16 cellular contexts compared by ENCODE assay signal in genomic region chr9:78866228-78867132, GRCh38.
DNase-seq lines count a peak whose midpoint lies in the region; FAIRE-seq and TF ChIP-seq lines count a peak whose summit lies in the region.
"Had no signal": no experiment of that assay in that cellular context is flagged by ENCODE, and none has a peak within 500 bp of the region (broad histone marks: within the 10 kb centered on the region; RNA-seq: fewer than 3 reads in every experiment).

No MANE protein-coding gene starts in this region.

- FAIRE-seq in bronchial epithelial cell (lab: Jason Lieb, UNC), result no peak
- FAIRE-seq: frontal cortex, GM12878 had no signal

- H3K27me3 Mint-ChIP-seq in mesothelial cell of epicardium (ENCODE audit: low read depth) (peaks cover 2% of the 10 kb centered on the region), immature natural killer cell (ENCODE audit: low read depth in 3 of 3) (no peaks in the 10 kb centered on the region)
- H3K27me3 Mint-ChIP-seq: CD8-positive, alpha-beta memory T cell had no signal

- TF ChIP-seq CTCF in BJ (IDR thresholded peaks at IDR 0.05; ENCODE audit: insufficient read depth, low read depth, low read length) (no peak), bronchial epithelial cell (IDR thresholded peaks at IDR 0.05; ENCODE audit: insufficient read depth, low read length, severe bottlenecking) (no peak), mesothelial cell of epicardium (IDR thresholded peaks at IDR 0.05; ENCODE audit: unreplicated experiment) (no peak)

- H3K9me3 Mint-ChIP-seq in mesothelial cell of epicardium (no peaks in the 10 kb centered on the region), immature natural killer cell (peaks cover 0 to 8% (median 1%) of the 10 kb centered on the region in 6 donors)
- H3K9me3 Mint-ChIP-seq: T-helper 1 cell treated with Interleukin-12 subunit alpha and Interleukin-12 subunit beta and Interleukin-4 antibody, amounts not matched to agents 30 μg/mL and 1 μg/mL, for 36 hours had no signal

- H3K27me3 ChIP-seq in BJ (ENCODE audit: control insufficient read depth, insufficient read depth, low read length), result no peaks in the 10 kb centered on the region
- H3K27me3 ChIP-seq in bronchial epithelial cell (ENCODE audit: control insufficient read depth, insufficient read depth, low read length), result no peaks in the 10 kb centered on the region
- H3K27me3 ChIP-seq: uterus had no signal

- TF ChIP-seq RAD21 in Ishikawa (IDR thresholded peaks at IDR 0.05; ENCODE audit: low read depth), result no peak

- H3K4me3 Mint-ChIP-seq in mesothelial cell of epicardium (no peak overlapping the region), immature natural killer cell (no peak overlapping the region)
- H3K4me3 Mint-ChIP-seq: CD8-positive, alpha-beta memory T cell; T-helper 1 cell treated with Interleukin-12 subunit alpha and Interleukin-12 subunit beta and Interleukin-4 antibody, amounts not matched to agents 30 μg/mL and 1 μg/mL, for 36 hours had no signal

- H3K36me3 Mint-ChIP-seq in mesothelial cell of epicardium (no peaks in the 10 kb centered on the region), immature natural killer cell (no peaks in the 10 kb centered on the region)
- H3K36me3 Mint-ChIP-seq: CD8-positive, alpha-beta memory T cell had no signal

- no peaks in the 10 kb centered on the region for H3K36me3 ChIP-seq in BJ (ENCODE audit: control insufficient read depth, insufficient read depth, low read length)
- no peaks in the 10 kb centered on the region for H3K36me3 ChIP-seq in bronchial epithelial cell (ENCODE audit: control insufficient read depth, insufficient read depth, low read length)
- H3K36me3 ChIP-seq: lower lobe of right lung, uterus had no signal

- POLR2A ChIA-PET in BJ (lab: Charles Lee), result interaction anchor here (1.0 kb wide), 1 partner anchor 119 kb away, joined by 4 read pairs; no protein-coding TSS in a partner anchor

- peak; percentile 28; the same call in 1 of the 2 replicates for TF ChIP-seq EP300 in Ishikawa (IDR thresholded peaks at IDR 0.05; ENCODE audit: borderline replicate concordance)

- DNase-seq in BJ (ENCODE audit: low read depth), result peak; percentile 88
- peak; percentile 92 for DNase-seq in bronchial epithelial cell (ENCODE audit: low read depth)
- no peak for DNase-seq in mesothelial cell of epicardium (ENCODE audit: low spot score in 2 of 2, unreplicated experiment in 2 of 2)
- no peak for DNase-seq in NCI-H1092 treated with DMSO at 0.1 percent for 48 hours (lab: John Stamatoyannopoulos, UW)
- DNase-seq in immature natural killer cell, result no peak
- no peak for DNase-seq in activated CD4-positive, alpha-beta T cell treated with anti-CD3 and anti-CD28 coated beads for 1 hour
- DNase-seq in DMS 273 treated with DMSO at 0.1 percent for 48 hours (lab: John Stamatoyannopoulos, UW), result no peak
- DNase-seq: CD8-positive, alpha-beta memory T cell; lower lobe of right lung; NCI-H524 treated with DMSO at 0.1 percent for 48 hours; right cardiac atrium; uterus had no signal

- H3K4me3 ChIP-seq in BJ (ENCODE audit: low read depth, low read length) (no peak overlapping the region), bronchial epithelial cell (ENCODE audit: low read depth, low read length) (no peak overlapping the region)
- H3K4me3 ChIP-seq: GM12878, lower lobe of right lung, uterus had no signal

- H3K27ac Mint-ChIP-seq in mesothelial cell of epicardium, result peak overlapping the region; percentile 71
- H3K27ac Mint-ChIP-seq in immature natural killer cell, result no peak overlapping the region
- H3K27ac Mint-ChIP-seq: CD8-positive, alpha-beta memory T cell; T-helper 1 cell treated with Interleukin-12 subunit alpha and Interleukin-12 subunit beta and Interleukin-4 antibody, amounts not matched to agents 30 μg/mL and 1 μg/mL, for 36 hours had no signal

- H3K4me1 Mint-ChIP-seq in mesothelial cell of epicardium, result peaks cover 22% of the 10 kb centered on the region
- no peaks in the 10 kb centered on the region for H3K4me1 Mint-ChIP-seq in immature natural killer cell
- H3K4me1 Mint-ChIP-seq: CD8-positive, alpha-beta memory T cell had no signal

- CTCF ChIA-PET in BJ (lab: Yijun Ruan, JAX), result interaction anchor here (0.7 to 1.4 kb wide), 3 partner anchors 28 to 117 kb away, joined by 3 to 6 read pairs (median 3); no protein-coding TSS in a partner anchor

TF ChIP-seq in Ishikawa, 13 proteins besides CTCF, POLR2A, EP300 and RAD21:
- TF ChIP-seq TCF12 (IDR thresholded peaks at IDR 0.05; ENCODE audit: low read depth), result no peak
- TF ChIP-seq REST (IDR thresholded peaks at IDR 0.05; ENCODE audit: low read depth), result no peak
- no peak for TF ChIP-seq CREB1 (IDR thresholded peaks at IDR 0.05; ENCODE audit: low read depth)
- peak; percentile 21; the same call in 1 of the 2 replicates for TF ChIP-seq TEAD4 (IDR thresholded peaks at IDR 0.05)
- no peak for TF ChIP-seq NFIC (IDR thresholded peaks at IDR 0.05)

Comparison
In these comparisons a context has a peak if more than half of its experiments do, and no peak if none do; other contexts are left out.
1. DNase-seq: peak in BJ (single experiment) and bronchial epithelial cell (single experiment); none in mesothelial cell of epicardium (0 of 2), NCI-H1092 treated with DMSO at 0.1 percent for 48 hours (single experiment), immature natural killer cell (0 of 3), activated CD4-positive, alpha-beta T cell treated with anti-CD3 and anti-CD28 coated beads for 1 hour (single experiment) and DMS 273 treated with DMSO at 0.1 percent for 48 hours (single experiment).